In the genomic region with DNA sequence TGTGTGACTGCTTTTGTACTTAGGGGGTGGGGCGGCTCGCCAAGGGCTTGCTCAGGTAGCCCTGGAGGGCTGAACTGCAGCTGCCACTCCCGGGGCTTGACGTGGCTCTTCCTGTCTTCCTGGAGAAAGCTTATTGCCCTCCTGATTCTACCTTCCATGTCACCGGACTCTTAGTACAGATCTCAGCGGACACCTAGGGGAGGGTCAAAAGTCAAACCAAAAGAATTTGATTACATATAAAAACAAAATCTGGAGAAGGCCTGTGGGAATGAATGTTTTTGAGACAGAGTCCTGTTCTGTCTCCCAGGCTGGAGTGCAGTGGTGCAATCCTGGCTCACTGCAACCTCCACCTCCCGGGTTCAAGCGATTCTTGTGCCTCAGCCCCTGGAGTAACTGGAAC, we compare ENCODE assay signal across 5 cellular contexts. TPM values are rescaled to one million over a fixed set of nuclear protein-coding genes. Genes with fewer than 3 reads are reported as not detected.
DNase-seq lines count a peak whose midpoint lies in the region; FAIRE-seq and TF ChIP-seq lines count a peak whose summit lies in the region.
"Not testable (repeated sequence)": the region's sequence is repeated elsewhere in the genome, so short reads cannot be mapped to it uniquely, and the experiment has no call there.

No MANE protein-coding gene starts in this region.

- H3K27me3 Mint-ChIP-seq in astrocyte (ENCODE audit: low read depth, unreplicated experiment); osteocyte (ENCODE audit: unreplicated experiment): not testable (repeated sequence)

- not testable (repeated sequence) for H3K27ac Mint-ChIP-seq in astrocyte (ENCODE audit: unreplicated experiment)
- H3K27ac Mint-ChIP-seq in osteocyte (ENCODE audit: unreplicated experiment), result peak overlapping the region; percentile 52

- H3K9ac ChIP-seq in astrocyte (ENCODE audit: low read length), result not testable (repeated sequence)

- not testable (repeated sequence) for H4K20me1 ChIP-seq in astrocyte (ENCODE audit: insufficient read depth, low read length)

- FAIRE-seq in astrocyte (lab: Jason Lieb, UNC), result not testable (repeated sequence)

- peak; percentile 10 for DNase-seq in ELF-1 (ENCODE audit: low read depth, low spot score)
- peak; percentile 8 for DNase-seq in astrocyte (ENCODE audit: low read depth)
- peak; percentile 2 for DNase-seq in brain microvascular endothelial cell
- DNase-seq in fibroblast of villous mesenchyme (ENCODE audit: low read depth), result peak; percentile 34
- DNase-seq in osteocyte (ENCODE audit: extremely low spot score, unreplicated experiment), result not testable (repeated sequence)

- not testable (repeated sequence) for H3K9me3 Mint-ChIP-seq in astrocyte (ENCODE audit: unreplicated experiment); osteocyte (ENCODE audit: unreplicated experiment)

- not testable (repeated sequence) for H2AFZ ChIP-seq in astrocyte (ENCODE audit: low read depth, low read length)

- not testable (repeated sequence) for H3K4me2 ChIP-seq in astrocyte (ENCODE audit: low read length)

- H3K36me3 Mint-ChIP-seq in astrocyte (ENCODE audit: low read depth, unreplicated experiment), result peaks cover 27% of the 10 kb centered on the region
- H3K36me3 Mint-ChIP-seq in osteocyte (ENCODE audit: unreplicated experiment), result peaks cover 56% of the 10 kb centered on the region

- not testable (repeated sequence) for H3K4me3 ChIP-seq in astrocyte (ENCODE audit: insufficient read depth, low read depth, low read length); brain microvascular endothelial cell (ENCODE audit: low read depth, low read length); fibroblast of villous mesenchyme (ENCODE audit: low read depth, low read length)

- not testable (repeated sequence) for H3K27ac ChIP-seq in astrocyte (ENCODE audit: low read depth, low read length); brain microvascular endothelial cell

- H3K9me3 ChIP-seq in astrocyte (ENCODE audit: insufficient read depth, low read depth, low read length), result not testable (repeated sequence)

- not testable (repeated sequence) for H3K4me3 Mint-ChIP-seq in astrocyte (ENCODE audit: unreplicated experiment); osteocyte (ENCODE audit: unreplicated experiment)

- not testable (repeated sequence) for H3K27me3 ChIP-seq in astrocyte (ENCODE audit: insufficient read depth, low read length); brain microvascular endothelial cell (replicated peaks)

- H3K4me1 ChIP-seq in astrocyte (ENCODE audit: insufficient read depth, low read length), result not testable (repeated sequence)

- peaks cover 44% of the 10 kb centered on the region for H3K36me3 ChIP-seq in astrocyte (ENCODE audit: insufficient read depth, low read length)
- peaks cover 57% of the 10 kb centered on the region for H3K36me3 ChIP-seq in brain microvascular endothelial cell (replicated peaks)

- not testable (repeated sequence) for H3K4me1 Mint-ChIP-seq in astrocyte (ENCODE audit: low read depth, unreplicated experiment); osteocyte (ENCODE audit: unreplicated experiment)

- not testable (repeated sequence) for H3K79me2 ChIP-seq in astrocyte (ENCODE audit: insufficient read depth, low read length)

- in situ Hi-C loops in brain microvascular endothelial cell (cut with HindIII; ENCODE audit: low pct_ligation_motif_present, low sequenced_read_pairs), result not testable (repeated sequence)

- not testable (repeated sequence) for TF ChIP-seq CTCF in astrocyte (IDR thresholded peaks at IDR 0.05; ENCODE audit: insufficient read depth, low read depth, low read length); brain microvascular endothelial cell (IDR thresholded peaks at IDR 0.05; ENCODE audit: low read depth, low read length, missing control alignments); fibroblast of villous mesenchyme (IDR thresholded peaks at IDR 0.05; ENCODE audit: insufficient read depth, low read depth, low read length); osteocyte (IDR thresholded peaks at IDR 0.05)

RNA-seq across cellular contexts. Expression of a gene that starts 24.5 kb away (rescaled TPM):
- total RNA-seq in astrocyte (55.7 and 59.1 TPM in 2 replicates), fibroblast of villous mesenchyme (50.5 and 53.5 TPM in 2 replicates), osteocyte (31.5 and 35.5 TPM in 2 replicates)
